25 cellular contexts compared by ENCODE assay signal in the genomic region with DNA sequence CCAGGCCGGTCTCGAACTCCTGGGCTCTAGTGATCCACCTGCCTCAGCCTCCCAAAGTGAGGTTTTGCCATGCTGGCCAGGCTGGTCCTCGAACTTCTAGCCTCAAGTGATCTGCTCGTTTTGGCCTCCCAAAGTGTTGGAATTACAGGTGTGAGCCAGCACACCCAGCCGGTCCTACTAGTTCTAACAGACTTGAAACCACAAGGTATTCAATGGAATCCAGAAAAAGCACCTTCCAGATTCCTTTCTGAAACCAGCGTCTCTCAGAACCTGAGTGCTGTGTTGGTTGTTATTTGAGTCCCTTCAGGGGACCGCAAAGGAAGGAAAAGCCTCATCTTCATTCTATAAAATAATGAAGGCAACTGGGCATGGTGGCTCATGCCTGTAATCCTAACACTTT. TPM values are rescaled to one million over a fixed set of nuclear protein-coding genes. Genes with fewer than 3 reads are reported as not detected.
"Had no signal": no experiment of that assay in that cellular context is flagged by ENCODE, and none has a peak within 500 bp of the region (broad histone marks: within the 10 kb centered on the region; RNA-seq: fewer than 3 reads in every experiment).

No MANE protein-coding gene starts in this region.

- H3K4me3 ChIP-seq: right atrium auricular region, stomach, testis had no signal

- H3K9me3 Mint-ChIP-seq: activated naive CD8-positive, alpha-beta T cell treated with anti-CD3 and anti-CD28 coated beads, Interleukin-2, amount 10 ng/mL, durations not matched to agents 7 days and 5 days; activated T-helper 2 cell treated with anti-CD3 and anti-CD28 coated beads, Interferon-gamma antibody, Interleukin-2, Interleukin-4, amounts not matched to agents 10 μg/mL and 5 μg/mL and 100 μg/mL, durations not matched to agents 14 hours and 24 hours and 36 hours; natural killer cell had no signal

- H3K27me3 Mint-ChIP-seq: activated naive CD8-positive, alpha-beta T cell treated with anti-CD3 and anti-CD28 coated beads, Interleukin-2, amount 10 ng/mL, durations not matched to agents 7 days and 5 days had no signal

- H3K27ac ChIP-seq: right atrium auricular region, stomach, testis had no signal

- H3K4me3 Mint-ChIP-seq: activated naive CD8-positive, alpha-beta T cell treated with anti-CD3 and anti-CD28 coated beads, Interleukin-2, amount 10 ng/mL, durations not matched to agents 7 days and 5 days; endodermal cell had no signal

- ATAC-seq: natural killer cell had no signal

- H3K27ac Mint-ChIP-seq: activated naive CD8-positive, alpha-beta T cell treated with anti-CD3 and anti-CD28 coated beads, Interleukin-2, amount 10 ng/mL, durations not matched to agents 7 days and 5 days; activated T-helper 2 cell treated with anti-CD3 and anti-CD28 coated beads, Interferon-gamma antibody, Interleukin-2, Interleukin-4, amounts not matched to agents 10 μg/mL and 5 μg/mL and 100 μg/mL, durations not matched to agents 14 hours and 24 hours and 36 hours; endodermal cell; natural killer cell had no signal

- H3K9me3 ChIP-seq: right atrium auricular region, stomach, testis had no signal

- FAIRE-seq: colon had no signal

- H3K27me3 ChIP-seq: right atrium auricular region, stomach, testis had no signal

- DNase-seq: activated CD4-positive, alpha-beta T cell treated with anti-CD3 and anti-CD28 coated beads, Interleukin-2, amount 50 U/mL, for 4 hours; activated naive CD4-positive, alpha-beta T cell treated with Interleukin-2 at 50 U/mL for 16 hours; activated naive CD8-positive, alpha-beta T cell treated with anti-CD3 and anti-CD28 coated beads, Interleukin-2, amount 10 ng/mL, durations not matched to agents 7 days and 5 days; activated T-cell treated with anti-CD3 and anti-CD28 coated beads for 4 hours; amygdala; caudate nucleus; endodermal cell; erythroblast; foreskin melanocyte; kidney glomerular epithelial cell; mesendoderm; natural killer cell; nucleus accumbens; posterior cingulate gyrus; stimulated activated CD4-positive, alpha-beta T cell treated with anti-CD3 and anti-CD28 coated beads, Interleukin-2, amount 100 ng/mL, for 24 hours; stomach; T-helper 2 cell; testis had no signal

RNA-seq across cellular contexts. Expression of a gene that starts 25.2 kb away (rescaled TPM):
- total RNA-seq: activated T-helper 2 cell treated with anti-CD3 and anti-CD28 coated beads, Interferon-gamma antibody, Interleukin-2, Interleukin-4, amounts not matched to agents 10 μg/mL and 5 μg/mL and 100 μg/mL, durations not matched to agents 14 hours and 24 hours and 36 hours; endodermal cell; liver; right atrium auricular region; SK-MEL-5; skeletal muscle tissue; stomach; ureter had no signal

RNA-seq across cellular contexts. Expression of a gene that starts 32.8 kb away (rescaled TPM):
- total RNA-seq: activated naive CD8-positive, alpha-beta T cell treated with anti-CD3 and anti-CD28 coated beads, Interleukin-2, amount 10 ng/mL, durations not matched to agents 7 days and 5 days; activated T-helper 2 cell treated with anti-CD3 and anti-CD28 coated beads, Interferon-gamma antibody, Interleukin-2, Interleukin-4, amounts not matched to agents 10 μg/mL and 5 μg/mL and 100 μg/mL, durations not matched to agents 14 hours and 24 hours and 36 hours; endodermal cell; liver; natural killer cell; right atrium auricular region; SK-MEL-5; skeletal muscle tissue; stomach; ureter had no signal
